ENCODE assay signal across 11 cellular contexts in the genomic region with DNA sequence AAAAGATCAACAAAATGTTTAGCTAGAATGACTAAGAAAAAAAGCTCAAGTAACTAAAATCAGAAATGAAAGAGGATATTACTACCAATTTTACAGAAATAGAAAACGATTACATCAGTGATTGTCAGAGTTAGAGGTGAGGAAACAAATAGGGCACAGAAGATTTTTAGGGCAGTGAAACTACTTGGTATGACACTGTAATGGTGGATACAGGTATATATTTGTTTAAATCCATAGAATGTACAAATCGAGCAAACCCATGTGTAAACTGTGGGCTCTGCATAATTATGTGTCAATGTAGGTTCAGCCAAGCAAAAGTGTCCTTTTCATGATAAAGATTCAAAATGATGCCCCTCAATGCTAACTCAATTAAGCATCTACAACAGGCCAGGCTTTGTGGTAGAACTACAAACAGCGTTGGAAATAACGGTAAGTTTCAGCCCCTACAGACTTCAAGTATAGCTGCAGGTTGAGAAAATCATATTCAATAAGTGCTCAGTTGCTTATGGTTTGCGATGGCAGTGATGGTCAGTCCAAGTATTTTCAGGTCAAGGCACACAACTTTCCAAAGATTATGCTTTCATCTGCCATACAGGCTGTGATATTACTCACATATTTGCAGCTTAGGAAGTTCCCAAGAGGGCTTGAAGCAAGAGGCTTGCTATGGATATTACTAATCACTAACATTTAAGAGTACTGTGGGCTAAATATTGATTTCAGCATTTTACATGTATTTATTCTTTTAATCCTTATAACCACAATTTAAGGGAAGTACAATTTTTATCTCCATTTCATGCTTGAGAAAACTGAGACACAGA.
DNase-seq lines count a peak whose midpoint lies in the region; ATAC-seq and TF ChIP-seq lines count a peak whose summit lies in the region.
"Had no signal": no experiment of that assay in that cellular context is flagged by ENCODE, and none has a peak within 500 bp of the region (broad histone marks: within the 10 kb centered on the region; RNA-seq: fewer than 3 reads in every experiment).

No MANE protein-coding gene starts in this region.

- no peak overlapping the region for H3K4me3 Mint-ChIP-seq in activated CD8-positive, alpha-beta memory T cell treated with anti-CD3 and anti-CD28 coated beads, Interleukin-2, amount 10 ng/mL, durations not matched to agents 7 days and 5 days
- no peak overlapping the region for H3K4me3 Mint-ChIP-seq in dendritic cell treated with granulocyte-macrophage colony-stimulating factor and Interleukin-4, amounts not matched to agents 40 ng/mL and 50 ng/mL, for 4 days

- H3K27me3 Mint-ChIP-seq in activated CD8-positive, alpha-beta memory T cell treated with anti-CD3 and anti-CD28 coated beads, Interleukin-2, amount 10 ng/mL, durations not matched to agents 7 days and 5 days: no peaks in the 10 kb centered on the region
- no peaks in the 10 kb centered on the region for H3K27me3 Mint-ChIP-seq in dendritic cell treated with granulocyte-macrophage colony-stimulating factor and Interleukin-4, amounts not matched to agents 40 ng/mL and 50 ng/mL, for 4 days

- peaks cover 15% of the 10 kb centered on the region for H3K9me3 Mint-ChIP-seq in activated CD8-positive, alpha-beta memory T cell treated with anti-CD3 and anti-CD28 coated beads, Interleukin-2, amount 10 ng/mL, durations not matched to agents 7 days and 5 days (ENCODE audit: low read depth)
- H3K9me3 Mint-ChIP-seq in dendritic cell treated with granulocyte-macrophage colony-stimulating factor and Interleukin-4, amounts not matched to agents 40 ng/mL and 50 ng/mL, for 4 days: peaks cover 3% of the 10 kb centered on the region

- no peak for TF ChIP-seq CTCF in coronary artery (IDR thresholded peaks at IDR 0.05)

- DNase-seq in activated CD8-positive, alpha-beta memory T cell treated with anti-CD3 and anti-CD28 coated beads, Interleukin-2, amount 10 ng/mL, durations not matched to agents 7 days and 5 days: no peak
- no peak for DNase-seq in activated CD8-positive, alpha-beta memory T cell treated with anti-CD3 and anti-CD28 coated beads for 24 hours
- DNase-seq in coronary artery (ENCODE audit: low spot score): no peak
- no peak for DNase-seq in NCI-H446 treated with DMSO at 0.1 percent for 48 hours (lab: John Stamatoyannopoulos, UW)
- no peak for DNase-seq in Ammon's horn (ENCODE audit: low spot score)
- DNase-seq: central memory CD4-positive, alpha-beta T cell; left ventricle myocardium inferior; NCI-H1436 treated with DMSO at 0.1 percent for 48 hours had no signal

- peaks cover 31% of the 10 kb centered on the region for H3K4me1 Mint-ChIP-seq in activated CD8-positive, alpha-beta memory T cell treated with anti-CD3 and anti-CD28 coated beads, Interleukin-2, amount 10 ng/mL, durations not matched to agents 7 days and 5 days
- H3K4me1 Mint-ChIP-seq in dendritic cell treated with granulocyte-macrophage colony-stimulating factor and Interleukin-4, amounts not matched to agents 40 ng/mL and 50 ng/mL, for 4 days (ENCODE audit: low read depth): peaks cover 24% of the 10 kb centered on the region

- intact Hi-C loops in dendritic cell treated with granulocyte-macrophage colony-stimulating factor and Interleukin-4, amounts not matched to agents 40 ng/mL and 50 ng/mL, for 4 days (cut with micrococcal nuclease): no loop called here

- peaks cover 31% of the 10 kb centered on the region for H3K36me3 Mint-ChIP-seq in activated CD8-positive, alpha-beta memory T cell treated with anti-CD3 and anti-CD28 coated beads, Interleukin-2, amount 10 ng/mL, durations not matched to agents 7 days and 5 days
- no peaks in the 10 kb centered on the region for H3K36me3 Mint-ChIP-seq in dendritic cell treated with granulocyte-macrophage colony-stimulating factor and Interleukin-4, amounts not matched to agents 40 ng/mL and 50 ng/mL, for 4 days (ENCODE audit: low read depth)

- no peak overlapping the region for H3K27ac ChIP-seq in coronary artery
- H3K27ac ChIP-seq: left ventricle myocardium inferior had no signal

- H3K27ac Mint-ChIP-seq in activated CD8-positive, alpha-beta memory T cell treated with anti-CD3 and anti-CD28 coated beads, Interleukin-2, amount 10 ng/mL, durations not matched to agents 7 days and 5 days: peak overlapping the region; percentile 78
- H3K27ac Mint-ChIP-seq in dendritic cell treated with granulocyte-macrophage colony-stimulating factor and Interleukin-4, amounts not matched to agents 40 ng/mL and 50 ng/mL, for 4 days: peak overlapping the region; percentile 33

- H3K4me3 ChIP-seq in coronary artery: no peak overlapping the region
- H3K4me3 ChIP-seq: left ventricle myocardium inferior had no signal

- CTCF ChIA-PET in activated CD8-positive, alpha-beta memory T cell treated with anti-CD3 and anti-CD28 coated beads, Interleukin-2, amount 10 ng/mL, durations not matched to agents 7 days and 5 days (lab: Charles Lee): interaction anchor here (1.2 to 2.1 kb wide), 4 partner anchors 11 to 168 kb away, joined by 3 to 5 read pairs (median 3); partner anchors contain the start of gene PPA2

- no peak for ATAC-seq in activated CD8-positive, alpha-beta memory T cell treated with anti-CD3 and anti-CD28 coated beads, Interleukin-2, amount 10 ng/mL, durations not matched to agents 7 days and 5 days
- peak; percentile 46 for ATAC-seq in GM21723 (IDR thresholded peaks at IDR 0.05; ENCODE audit: unreplicated experiment)
- ATAC-seq in HG03432 (IDR thresholded peaks at IDR 0.05; ENCODE audit: unreplicated experiment): peak; percentile 39
